Comparison of ENCODE assay signal across 18 cellular contexts in genomic region chr2:71950256-71951066, GRCh38.
DNase-seq lines count a peak whose midpoint lies in the region; TF ChIP-seq lines count a peak whose summit lies in the region.
"Had no signal": no experiment of that assay in that cellular context is flagged by ENCODE, and none has a peak within 500 bp of the region (broad histone marks: within the 10 kb centered on the region; RNA-seq: fewer than 3 reads in every experiment).

No MANE protein-coding gene starts in this region.

- DNase-seq in MCF 10A (ENCODE audit: unreplicated experiment) (peak; percentile 87), breast epithelium (ENCODE audit: low spot score in 2 of 2) (no peak), endodermal cell (peak; percentile 70), lower leg skin (ENCODE audit: low spot score in 2 of 2) (peak; percentile 69 to 91), SJCRH30 (no peak), NCI-H1694 (lab: John Stamatoyannopoulos, UW) (no peak), mucosa of gallbladder (ENCODE audit: low spot score) (no peak), cerebellar cortex (ENCODE audit: low spot score) (no peak)
- DNase-seq: activated CD4-positive, alpha-beta T cell treated with anti-CD3 and anti-CD28 coated beads, Interleukin-2, amount 50 U/mL, for 48 hours; caudate nucleus; DMS153; natural killer cell; NCI-H1930 had no signal

- no peaks in the 10 kb centered on the region for H3K27me3 ChIP-seq in breast epithelium
- H3K27me3 ChIP-seq in endodermal cell (ENCODE audit: control insufficient read depth, insufficient read depth, low read length, poor library complexity, severe bottlenecking), result no peaks in the 10 kb centered on the region
- H3K27me3 ChIP-seq in SJCRH30, result no peaks in the 10 kb centered on the region
- H3K27me3 ChIP-seq: tibial artery had no signal

- H3K9me3 Mint-ChIP-seq in MCF 10A (ENCODE audit: unreplicated experiment) (no peaks in the 10 kb centered on the region), endodermal cell (no peaks in the 10 kb centered on the region)

- H3K4me3 ChIP-seq in breast epithelium (no peak overlapping the region), endodermal cell (ENCODE audit: low read length) (no peak overlapping the region), lower leg skin (ENCODE audit: low read depth, poor library complexity, severe bottlenecking) (no peak overlapping the region), SJCRH30 (no peak overlapping the region)
- H3K4me3 ChIP-seq: A549, skin epidermis, tibial artery had no signal

- intact Hi-C loops in MCF 10A (cut with micrococcal nuclease) (no loop called here), breast epithelium (cut with DNase I; ENCODE audit: low total_unique reads) (no loop called here), lower leg skin (cut with DNase I; ENCODE audit: low total_unique reads) (no loop called here)

- TF ChIP-seq CTCF in MCF 10A (IDR thresholded peaks at IDR 0.05; ENCODE audit: unreplicated experiment) (no peak), breast epithelium (IDR thresholded peaks at IDR 0.05) (no peak), endodermal cell (conservative IDR thresholded peaks at IDR 0.05) (no peak), lower leg skin (IDR thresholded peaks at IDR 0.05) (no peak)

- H3K9me3 ChIP-seq in breast epithelium (no peaks in the 10 kb centered on the region), endodermal cell (ENCODE audit: control insufficient read depth, low read length) (no peaks in the 10 kb centered on the region), SJCRH30 (replicated peaks) (no peaks in the 10 kb centered on the region)
- H3K9me3 ChIP-seq: A549, tibial artery had no signal

- peak overlapping the region in 1 of 2 donors; percentile 38 for H3K27ac ChIP-seq in breast epithelium
- no peak overlapping the region for H3K27ac ChIP-seq in endodermal cell (ENCODE audit: low read depth, low read length)
- H3K27ac ChIP-seq in SJCRH30, result no peak overlapping the region
- H3K27ac ChIP-seq: epithelial cell of prostate, tibial artery had no signal

- CTCF ChIA-PET in MCF 10A (lab: Yijun Ruan, JAX), result interaction anchor here (0.6 to 1.5 kb wide), 5 partner anchors 26 to 402 kb away, joined by 3 to 5 read pairs (median 3); no protein-coding TSS in a partner anchor

- POLR2A ChIA-PET in MCF 10A (lab: Yijun Ruan, JAX), result no interaction called here

- H3K4me1 Mint-ChIP-seq in MCF 10A (ENCODE audit: insufficient read depth, unreplicated experiment), result peaks cover 37% of the 10 kb centered on the region
- H3K4me1 Mint-ChIP-seq in endodermal cell, result peaks cover 9% of the 10 kb centered on the region
- H3K4me1 Mint-ChIP-seq: IgD-negative memory B cell, natural killer cell had no signal

- H3K4me3 Mint-ChIP-seq in MCF 10A (ENCODE audit: unreplicated experiment) (no peak overlapping the region), endodermal cell (no peak overlapping the region)
- H3K4me3 Mint-ChIP-seq: IgD-negative memory B cell, natural killer cell had no signal

- no peaks in the 10 kb centered on the region for H3K27me3 Mint-ChIP-seq in MCF 10A (ENCODE audit: insufficient read depth, unreplicated experiment)
- no peaks in the 10 kb centered on the region for H3K27me3 Mint-ChIP-seq in endodermal cell (ENCODE audit: insufficient read depth)

- BruUV-seq in MCF 10A (replicated peaks; lab: Mats Ljungman, UMichigan), result no TSS peak

- WGBS in endodermal cell (ENCODE audit: insufficient coverage in 1 of 2, insufficient read length in 1 of 2), 2 experiments, result 77 to 78% methylated on average over 3 to 4 of the region's 4 CpGs
- WGBS in lower leg skin, 2 donors, result 51 to 53% methylated on average over 4 of the region's 4 CpGs

- no peak overlapping the region for H3K27ac Mint-ChIP-seq in MCF 10A (ENCODE audit: low read depth, unreplicated experiment)
- no peak overlapping the region for H3K27ac Mint-ChIP-seq in endodermal cell
- H3K27ac Mint-ChIP-seq: IgD-negative memory B cell, natural killer cell had no signal

- TF ChIP-seq POLR2A in breast epithelium (IDR thresholded peaks at IDR 0.05) (no peak), lower leg skin (IDR thresholded peaks at IDR 0.05) (no peak)

- H3K36me3 ChIP-seq in breast epithelium, result no peaks in the 10 kb centered on the region
- H3K36me3 ChIP-seq in endodermal cell (ENCODE audit: control insufficient read depth, insufficient read depth, low read length), result no peaks in the 10 kb centered on the region
- no peaks in the 10 kb centered on the region for H3K36me3 ChIP-seq in SJCRH30
- H3K36me3 ChIP-seq: tibial artery had no signal

- H3K36me3 Mint-ChIP-seq in MCF 10A (ENCODE audit: insufficient read depth, unreplicated experiment) (no peaks in the 10 kb centered on the region), endodermal cell (ENCODE audit: low read depth) (no peaks in the 10 kb centered on the region)
- H3K36me3 Mint-ChIP-seq: natural killer cell had no signal

- no peak overlapping the region for H3K9ac ChIP-seq in endodermal cell (ENCODE audit: extremely low read depth, low read length, poor library complexity, severe bottlenecking)

- peaks cover 0 to 5% of the 10 kb centered on the region in 2 donors for H3K4me1 ChIP-seq in breast epithelium
- H3K4me1 ChIP-seq in endodermal cell (ENCODE audit: control insufficient read depth, insufficient read depth, low read length), result no peaks in the 10 kb centered on the region
- no peaks in the 10 kb centered on the region for H3K4me1 ChIP-seq in SJCRH30
- H3K4me1 ChIP-seq: tibial artery had no signal

Comparison
In these comparisons a context has a peak if more than half of its experiments do, and no peak if none do; other contexts are left out.
1. DNase-seq: peak in MCF 10A (single experiment), endodermal cell (single experiment) and lower leg skin (2 of 2); none in breast epithelium (0 of 2), SJCRH30 (0 of 2), NCI-H1694 (single experiment), mucosa of gallbladder (single experiment) and cerebellar cortex (single experiment).